In the genomic region with DNA sequence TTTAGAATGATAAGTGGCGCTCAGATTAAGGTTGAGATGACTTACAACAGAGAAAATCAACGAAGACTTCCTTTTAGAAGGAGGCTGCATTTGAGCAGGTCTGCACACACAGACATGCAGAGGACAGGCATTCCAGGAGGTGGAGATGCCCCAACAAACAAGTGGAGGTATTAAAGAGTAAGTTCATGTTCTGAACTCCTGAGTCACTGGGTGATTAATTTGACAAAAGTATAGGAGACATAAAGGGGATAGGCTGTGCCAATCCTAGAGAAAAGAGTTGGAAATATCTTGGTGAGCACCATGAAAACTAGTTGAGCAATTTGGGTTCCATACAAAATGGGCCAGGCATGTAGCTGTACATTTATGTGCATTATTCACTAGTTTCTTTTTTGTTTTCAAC, we compare ENCODE assay signal across 22 cellular contexts. TPM values are rescaled to one million over a fixed set of nuclear protein-coding genes. Genes with fewer than 3 reads are reported as not detected.
DNase-seq lines count a peak whose midpoint lies in the region; ATAC-seq, FAIRE-seq and TF ChIP-seq lines count a peak whose summit lies in the region.
"Had no signal": no experiment of that assay in that cellular context is flagged by ENCODE, and none has a peak within 500 bp of the region (broad histone marks: within the 10 kb centered on the region; RNA-seq: fewer than 3 reads in every experiment).

No MANE protein-coding gene starts in this region.

- peaks cover 55% of the 10 kb centered on the region for H3K4me1 Mint-ChIP-seq in activated CD8-positive, alpha-beta memory T cell treated with anti-CD3 and anti-CD28 coated beads, Interleukin-2, amount 10 ng/mL, durations not matched to agents 7 days and 5 days
- H3K4me1 Mint-ChIP-seq in T-cell, result peaks cover 15 to 35% (median 23%) of the 10 kb centered on the region in 3 donors

- POLR2A ChIA-PET in T-cell (lab: Charles Lee), result no interaction called here

- H3K9me3 ChIP-seq in neutrophil (no peaks in the 10 kb centered on the region), tibial artery (no peaks in the 10 kb centered on the region)
- H3K9me3 ChIP-seq: HAP-1, Peyer's patch had no signal

- peaks cover 61 to 65% of the 10 kb centered on the region in 2 experiments for H3K4me1 ChIP-seq in neutrophil (ENCODE audit: control insufficient read depth in 1 of 2, insufficient read depth in 1 of 2, low read depth in 1 of 2, low read length in 1 of 2)
- H3K4me1 ChIP-seq in tibial artery, result peaks cover 0 to 12% (median 0%) of the 10 kb centered on the region in 4 donors
- H3K4me1 ChIP-seq: HAP-1 had no signal

- H3K27ac ChIP-seq in neutrophil, result peak overlapping the region; percentile 94
- no peak overlapping the region for H3K27ac ChIP-seq in tibial artery
- H3K27ac ChIP-seq: Peyer's patch had no signal

- peaks cover 8% of the 10 kb centered on the region for H3K36me3 Mint-ChIP-seq in activated CD8-positive, alpha-beta memory T cell treated with anti-CD3 and anti-CD28 coated beads, Interleukin-2, amount 10 ng/mL, durations not matched to agents 7 days and 5 days
- H3K36me3 Mint-ChIP-seq in T-cell, result no peaks in the 10 kb centered on the region

- TF ChIP-seq CTCF in bronchial epithelial cell (IDR thresholded peaks at IDR 0.05; ENCODE audit: insufficient read depth, low read length, severe bottlenecking) (no peak), neutrophil (IDR thresholded peaks at IDR 0.05) (no peak), tibial artery (IDR thresholded peaks at IDR 0.05) (no peak)

- no peak overlapping the region for H3K4me3 ChIP-seq in bronchial epithelial cell (ENCODE audit: low read depth, low read length)
- H3K4me3 ChIP-seq in neutrophil (ENCODE audit: low read depth in 1 of 2, low read length in 1 of 2), result no peak overlapping the region
- H3K4me3 ChIP-seq in tibial artery, result no peak overlapping the region
- H3K4me3 ChIP-seq: HAP-1, Peyer's patch had no signal

- CTCF ChIA-PET in activated CD8-positive, alpha-beta memory T cell treated with anti-CD3 and anti-CD28 coated beads, Interleukin-2, amount 10 ng/mL, durations not matched to agents 7 days and 5 days (lab: Charles Lee), result interaction anchor here (0.9 to 4.0 kb wide), 3 partner anchors 21 to 38 kb away, joined by 3 to 14 read pairs (median 4); no protein-coding TSS in a partner anchor
- CTCF ChIA-PET in T-cell (lab: Charles Lee), result no interaction called here

- ATAC-seq in activated CD8-positive, alpha-beta memory T cell treated with anti-CD3 and anti-CD28 coated beads, Interleukin-2, amount 10 ng/mL, durations not matched to agents 7 days and 5 days, result no peak
- ATAC-seq in T-cell (replicated peaks in 1 of 4) (no peak), GM18867 (IDR thresholded peaks at IDR 0.05; ENCODE audit: unreplicated experiment) (no peak)

- intact Hi-C loops in tibial artery (cut with DNase I; ENCODE audit: low total_unique reads), result no loop called here

- no peak overlapping the region for H3K4me3 Mint-ChIP-seq in activated CD8-positive, alpha-beta memory T cell treated with anti-CD3 and anti-CD28 coated beads, Interleukin-2, amount 10 ng/mL, durations not matched to agents 7 days and 5 days
- no peak overlapping the region for H3K4me3 Mint-ChIP-seq in T-cell
- H3K4me3 Mint-ChIP-seq: CD4-positive, alpha-beta T cell had no signal

- H3K27me3 ChIP-seq in bronchial epithelial cell (ENCODE audit: control insufficient read depth, insufficient read depth, low read length), result no peaks in the 10 kb centered on the region
- H3K27me3 ChIP-seq in neutrophil, result no peaks in the 10 kb centered on the region
- H3K27me3 ChIP-seq in tibial artery, result no peaks in the 10 kb centered on the region
- H3K27me3 ChIP-seq: Peyer's patch had no signal

- no peak for DNase-seq in activated CD8-positive, alpha-beta memory T cell treated with anti-CD3 and anti-CD28 coated beads, Interleukin-2, amount 10 ng/mL, durations not matched to agents 7 days and 5 days
- no peak for DNase-seq in activated CD8-positive, alpha-beta memory T cell treated with anti-CD3 and anti-CD28 coated beads for 24 hours
- DNase-seq in T-cell, result no peak
- peak; percentile 69 for DNase-seq in bronchial epithelial cell (ENCODE audit: low read depth)
- no peak for DNase-seq in tibial artery
- no peak for DNase-seq in stimulated activated CD4-positive, alpha-beta T cell treated with anti-CD3 and anti-CD28 coated beads, Interleukin-2, amount 100 ng/mL, for 48 hours
- DNase-seq: CD4-positive, alpha-beta T cell; DMS79 treated with DMSO at 0.1 percent for 48 hours; GDM1; IMR-90; Kasumi-1; NCI-H1930; NCI-H2171; NCI-H446 treated with DMSO at 0.1 percent for 48 hours; NCI-H748 treated with DMSO at 0.1 percent for 48 hours; Peyer's patch had no signal

- peak overlapping the region; percentile 60 for H3K27ac Mint-ChIP-seq in activated CD8-positive, alpha-beta memory T cell treated with anti-CD3 and anti-CD28 coated beads, Interleukin-2, amount 10 ng/mL, durations not matched to agents 7 days and 5 days
- peak overlapping the region; percentile 25 to 56 for H3K27ac Mint-ChIP-seq in T-cell

- H3K9me3 Mint-ChIP-seq in activated CD8-positive, alpha-beta memory T cell treated with anti-CD3 and anti-CD28 coated beads, Interleukin-2, amount 10 ng/mL, durations not matched to agents 7 days and 5 days (ENCODE audit: low read depth), result no peaks in the 10 kb centered on the region
- no peaks in the 10 kb centered on the region for H3K9me3 Mint-ChIP-seq in T-cell
- H3K9me3 Mint-ChIP-seq: CD4-positive, alpha-beta T cell had no signal

- H3K36me3 ChIP-seq in bronchial epithelial cell (ENCODE audit: control insufficient read depth, insufficient read depth, low read length) (no peaks in the 10 kb centered on the region), neutrophil (no peaks in the 10 kb centered on the region), tibial artery (no peaks in the 10 kb centered on the region)
- H3K36me3 ChIP-seq: HAP-1, Peyer's patch had no signal

- FAIRE-seq in bronchial epithelial cell (lab: Jason Lieb, UNC), result no peak
- FAIRE-seq: A204.1, GM12892, GM19239 had no signal

- H3K27me3 Mint-ChIP-seq in activated CD8-positive, alpha-beta memory T cell treated with anti-CD3 and anti-CD28 coated beads, Interleukin-2, amount 10 ng/mL, durations not matched to agents 7 days and 5 days, result no peaks in the 10 kb centered on the region
- H3K27me3 Mint-ChIP-seq in T-cell, result peaks cover 0 to 2% of the 10 kb centered on the region in 2 donors
- H3K27me3 Mint-ChIP-seq: CD4-positive, alpha-beta T cell had no signal

RNA-seq across cellular contexts. Expression of a gene that starts 33.5 kb away (rescaled TPM):
- total RNA-seq in activated CD8-positive, alpha-beta memory T cell treated with anti-CD3 and anti-CD28 coated beads, Interleukin-2, amount 10 ng/mL, durations not matched to agents 7 days and 5 days, result 10 to 100 TPM; 12.1 to 13.2 TPM
- 10 to 100 TPM; 16.8 to 31.1 (median 27.7) TPM for total RNA-seq in T-cell
- 6.8 and 9.0 TPM in 2 replicates for total RNA-seq in bronchial epithelial cell
